In genomic region chr18:32582455-32582854, GRCh38 we compare ENCODE assay signal across 20 cellular contexts.
DNase-seq lines count a peak whose midpoint lies in the region; ATAC-seq and TF ChIP-seq lines count a peak whose summit lies in the region.
"Had no signal": no experiment of that assay in that cellular context is flagged by ENCODE, and none has a peak within 500 bp of the region (broad histone marks: within the 10 kb centered on the region; RNA-seq: fewer than 3 reads in every experiment).

No MANE protein-coding gene starts in this region.

- no peak for TF ChIP-seq POLR2A in esophagus squamous epithelium (IDR thresholded peaks at IDR 0.05)

- H3K27me3 ChIP-seq in GM23338 (ENCODE audit: insufficient read depth) = no peaks in the 10 kb centered on the region
- no peaks in the 10 kb centered on the region for H3K27me3 ChIP-seq in kidney epithelial cell (ENCODE audit: control insufficient read depth, insufficient read depth, low read length)
- H3K27me3 ChIP-seq in esophagus squamous epithelium = no peaks in the 10 kb centered on the region
- H3K27me3 ChIP-seq: BE2C had no signal

- H3K4me1 ChIP-seq in GM23338 (ENCODE audit: insufficient read depth) = 0 out of 2 replicates have a peak, but pooled peaks cover 11% of the 10 kb centered on the region
- H3K4me1 ChIP-seq in esophagus squamous epithelium = no peaks in the 10 kb centered on the region
- H3K4me1 ChIP-seq: BE2C, Caco-2 had no signal

- H3K36me3 ChIP-seq in GM23338 (ENCODE audit: insufficient read depth) (no peaks in the 10 kb centered on the region), kidney epithelial cell (ENCODE audit: control insufficient read depth, insufficient read depth, low read length) (no peaks in the 10 kb centered on the region), esophagus squamous epithelium (no peaks in the 10 kb centered on the region)
- H3K36me3 ChIP-seq: BE2C had no signal

- peaks cover 13% of the 10 kb centered on the region; the same call in 1 of the 2 replicates for H3K9me2 ChIP-seq in GM23338 (ENCODE audit: insufficient read depth)

- no peak overlapping the region for H3K4me3 Mint-ChIP-seq in GM23338
- H3K4me3 Mint-ChIP-seq: CD4-positive, CD25-positive, alpha-beta regulatory T cell had no signal

- peaks cover 14% of the 10 kb centered on the region for H3K4me1 Mint-ChIP-seq in GM23338
- H3K4me1 Mint-ChIP-seq: CD4-positive, CD25-positive, alpha-beta regulatory T cell had no signal

- no peaks in the 10 kb centered on the region for H3F3A ChIP-seq in GM23338 (replicated peaks; ENCODE audit: low read depth)

- no peak for TF ChIP-seq CTCF in GM23338 (conservative IDR thresholded peaks at IDR 0.05; ENCODE audit: low read depth in 2 of 2)
- no peak for TF ChIP-seq CTCF in kidney epithelial cell (IDR thresholded peaks at IDR 0.05; ENCODE audit: insufficient read depth, low read length, poor library complexity, severe bottlenecking)
- no peak for TF ChIP-seq CTCF in esophagus squamous epithelium (IDR thresholded peaks at IDR 0.05)

- ATAC-seq in GM23338 (no peak), GM18861 (IDR thresholded peaks at IDR 0.05; ENCODE audit: unreplicated experiment) (no peak)
- ATAC-seq: HepG2 had no signal

- H3K27ac Mint-ChIP-seq in GM23338 = no peak overlapping the region
- H3K27ac Mint-ChIP-seq: CD4-positive, CD25-positive, alpha-beta regulatory T cell had no signal

- no peak overlapping the region for H3K27ac ChIP-seq in GM23338 (ENCODE audit: low read depth)
- no peak overlapping the region for H3K27ac ChIP-seq in esophagus squamous epithelium

- no peak overlapping the region for H2AFZ ChIP-seq in GM23338

- peaks cover 8% of the 10 kb centered on the region for H3K9me3 Mint-ChIP-seq in GM23338

- intact Hi-C loops in esophagus squamous epithelium (cut with DNase I) = no loop called here

- 56 to 62% methylated on average over 3 of the region's 3 CpGs for WGBS in esophagus squamous epithelium, 2 donors

- no peaks in the 10 kb centered on the region for H4K20me1 ChIP-seq in GM23338 (replicated peaks; ENCODE audit: insufficient read depth)

- H3K9me3 ChIP-seq in esophagus squamous epithelium = no peaks in the 10 kb centered on the region
- H3K9me3 ChIP-seq: BE2C, Caco-2 had no signal

- H3K36me3 Mint-ChIP-seq in GM23338 (ENCODE audit: low read depth) = peaks cover 16% of the 10 kb centered on the region; the same call in 2 of the 3 replicates
- H3K36me3 Mint-ChIP-seq: CD4-positive, CD25-positive, alpha-beta regulatory T cell had no signal

- no peak overlapping the region for H3K4me3 ChIP-seq in GM23338
- H3K4me3 ChIP-seq in kidney epithelial cell (ENCODE audit: low read depth, low read length) = no peak overlapping the region
- no peak overlapping the region for H3K4me3 ChIP-seq in esophagus squamous epithelium

- H3K79me2 ChIP-seq in GM23338 (replicated peaks; ENCODE audit: insufficient read depth) = no peaks in the 10 kb centered on the region

- DNase-seq in GM23338 (ENCODE audit: low spot score) = no peak
- peak; percentile 84 for DNase-seq in astrocyte of the hippocampus (ENCODE audit: low read depth, low spot score)
- peak; percentile 79 for DNase-seq in kidney epithelial cell (ENCODE audit: low read depth)
- DNase-seq in renal cortical epithelial cell (ENCODE audit: low read depth) = peak; percentile 95
- no peak for DNase-seq in esophagus squamous epithelium (lab: John Stamatoyannopoulos, UW)
- no peak for DNase-seq in SW 1271 (lab: John Stamatoyannopoulos, UW)
- no peak for DNase-seq in DMS114 treated with DMSO at 0.1 percent for 48 hours (lab: John Stamatoyannopoulos, UW; ENCODE audit: unreplicated experiment)
- DNase-seq: BE2C; Caco-2; CD4-positive, CD25-positive, alpha-beta regulatory T cell; DMS53; KG1; NCI-H1694 treated with DMSO at 0.1 percent for 48 hours; NCI-H2107; NCI-H524; NCI-H82; OCI-M1; SHP77 had no signal

- H3K27me3 Mint-ChIP-seq in GM23338 (ENCODE audit: insufficient read depth, low read depth, poor library complexity) = peaks cover 2% of the 10 kb centered on the region
- H3K27me3 Mint-ChIP-seq: CD4-positive, CD25-positive, alpha-beta regulatory T cell had no signal

- H3K4me2 ChIP-seq in GM23338 = 0 out of 2 replicates have a peak overlapping the region, but pooled peaks have one; percentile 1

TF ChIP-seq in GM23338, 12 proteins besides CTCF, POLR2A, EP300 and RAD21:
- no peak for TF ChIP-seq JUNB (IDR thresholded peaks at IDR 0.05; ENCODE audit: unreplicated experiment)
- no peak for TF ChIP-seq EZH2 (IDR thresholded peaks at IDR 0.05; ENCODE audit: low read depth, unreplicated experiment)
- no peak for TF ChIP-seq ZNF331 (CRISPR knock-in tag; IDR thresholded peaks at IDR 0.05; ENCODE audit: low read depth)
TF ChIP-seq in GM23338: peak in this region for 0.

Comparison
In these comparisons a context has a peak if more than half of its experiments do, and no peak if none do; other contexts are left out.
1. DNase-seq: peak in astrocyte of the hippocampus (single experiment), kidney epithelial cell (single experiment) and renal cortical epithelial cell (single experiment); none in GM23338 (single experiment), esophagus squamous epithelium (single experiment), SW 1271 (0 of 2) and DMS114 treated with DMSO at 0.1 percent for 48 hours (single experiment).